ENCODE assay signal across 12 cellular contexts in the genomic region with DNA sequence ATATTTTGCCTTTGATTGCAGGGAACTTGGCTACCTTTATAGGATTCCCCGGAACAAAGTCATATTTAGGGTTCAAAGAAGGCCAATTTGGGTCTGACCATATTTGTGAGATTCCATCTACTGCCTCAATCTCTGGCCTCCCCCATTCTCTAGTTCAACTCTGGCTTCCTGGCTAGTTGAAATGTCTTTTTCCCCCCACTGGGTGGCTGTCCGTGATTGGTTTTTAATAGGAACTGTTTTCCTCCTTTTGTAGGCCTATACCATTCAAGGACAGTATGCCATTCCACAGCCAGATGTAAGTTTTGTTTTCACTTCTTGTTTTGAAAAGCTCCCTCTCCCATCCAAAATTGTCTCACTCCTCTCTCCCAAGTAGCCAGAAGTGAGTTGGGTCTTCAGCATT. TPM values are rescaled to one million over a fixed set of nuclear protein-coding genes. Genes with fewer than 3 reads are reported as not detected.
DNase-seq lines count a peak whose midpoint lies in the region; ATAC-seq, FAIRE-seq and TF ChIP-seq lines count a peak whose summit lies in the region.
"Had no signal": no experiment of that assay in that cellular context is flagged by ENCODE, and none has a peak within 500 bp of the region (broad histone marks: within the 10 kb centered on the region; RNA-seq: fewer than 3 reads in every experiment).

No MANE protein-coding gene starts in this region.

- H3K36me3 ChIP-seq in heart right ventricle (peaks cover 16 to 100% (median 100%) of the 10 kb centered on the region in 9 donors), astrocyte (ENCODE audit: insufficient read depth, low read length) (peaks cover 93% of the 10 kb centered on the region)

- H3K9me3 Mint-ChIP-seq in astrocyte (ENCODE audit: unreplicated experiment) = no peaks in the 10 kb centered on the region
- H3K9me3 Mint-ChIP-seq: brain had no signal

- TF ChIP-seq CTCF in heart right ventricle (IDR thresholded peaks at IDR 0.05) = peak in 1 of 9 donors; percentile 12
- TF ChIP-seq CTCF in astrocyte (IDR thresholded peaks at IDR 0.05; ENCODE audit: insufficient read depth, low read depth, low read length) = no peak
- no peak for TF ChIP-seq CTCF in GM10248 (IDR thresholded peaks at IDR 0.05; ENCODE audit: control extremely low read depth, extremely low read depth, low read depth, missing control alignments)

- no peak overlapping the region for H3K4me3 ChIP-seq in heart right ventricle
- H3K4me3 ChIP-seq in astrocyte (ENCODE audit: insufficient read depth, low read depth, low read length) = no peak overlapping the region
- H3K4me3 ChIP-seq: sigmoid colon, transverse colon had no signal

- POLR2A ChIA-PET in GM10248 (lab: Yijun Ruan, JAX) = no interaction called here

- peaks cover 97% of the 10 kb centered on the region for H3K79me2 ChIP-seq in astrocyte (ENCODE audit: insufficient read depth, low read length)

- H3K9ac ChIP-seq in astrocyte (ENCODE audit: low read length) = peak overlapping the region; percentile 14

- no peaks in the 10 kb centered on the region for H3K27me3 ChIP-seq in heart right ventricle
- H3K27me3 ChIP-seq in astrocyte (ENCODE audit: insufficient read depth, low read length) = no peaks in the 10 kb centered on the region
- H3K27me3 ChIP-seq: sigmoid colon, transverse colon had no signal

- DNase-seq in heart right ventricle = no peak
- DNase-seq in Right ventricle myocardium superior = no peak
- DNase-seq in astrocyte (ENCODE audit: low read depth) = no peak
- DNase-seq in stimulated activated CD8-positive, alpha-beta memory T cell treated with anti-CD3 and anti-CD28 coated beads, Interleukin-4, amount 100 ng/mL, for 48 hours = peak; percentile 19
- no peak for DNase-seq in GM10248 (ENCODE audit: extremely low spot score)
- DNase-seq: NCI-H2171 treated with DMSO at 0.1 percent for 48 hours, sigmoid colon, transverse colon had no signal

- no peak overlapping the region for H3K4me2 ChIP-seq in astrocyte (ENCODE audit: low read length)

- H3K36me3 Mint-ChIP-seq in astrocyte (ENCODE audit: low read depth, unreplicated experiment) = peaks cover 38% of the 10 kb centered on the region

- 49 to 54% methylated on average over 2 of the region's 2 CpGs for WGBS in heart right ventricle, 2 donors

- peaks cover 45% of the 10 kb centered on the region for H3K4me1 Mint-ChIP-seq in astrocyte (ENCODE audit: low read depth, unreplicated experiment)

- H4K20me1 ChIP-seq in astrocyte (ENCODE audit: insufficient read depth, low read length) = peaks cover 97% of the 10 kb centered on the region

- peak overlapping the region; percentile 84 for H3K27ac Mint-ChIP-seq in astrocyte (ENCODE audit: unreplicated experiment)

- H3K4me3 Mint-ChIP-seq in astrocyte (ENCODE audit: unreplicated experiment) = peak overlapping the region; percentile 31
- H3K4me3 Mint-ChIP-seq: brain had no signal

- no peak for FAIRE-seq in astrocyte (lab: Jason Lieb, UNC)
- FAIRE-seq: G401.6 had no signal

- H3K9me3 ChIP-seq in heart right ventricle (no peaks in the 10 kb centered on the region), astrocyte (ENCODE audit: insufficient read depth, low read depth, low read length) (no peaks in the 10 kb centered on the region)
- H3K9me3 ChIP-seq: sigmoid colon, transverse colon had no signal

- intact Hi-C loops in heart right ventricle (cut with DNase I) = no loop called here
- intact Hi-C loops in Right ventricle myocardium superior (cut with DNase I) = no loop called here

- H3K27me3 Mint-ChIP-seq in astrocyte (ENCODE audit: low read depth, unreplicated experiment) = no peaks in the 10 kb centered on the region
- H3K27me3 Mint-ChIP-seq: brain had no signal

- ATAC-seq in heart right ventricle (no peak), Right ventricle myocardium superior (ENCODE audit: poor library complexity) (no peak), GM21529 (IDR thresholded peaks at IDR 0.05; ENCODE audit: unreplicated experiment) (no peak)

- CTCF ChIA-PET in GM10248 (lab: Yijun Ruan, JAX) = interaction anchor here (3.4 kb wide), 1 partner anchor 10 kb away, joined by 22 read pairs; no protein-coding TSS in a partner anchor

- peak overlapping the region in 8 of 10 donors; percentile 3 to 57 (median 26) for H3K27ac ChIP-seq in heart right ventricle
- H3K27ac ChIP-seq in astrocyte (ENCODE audit: low read depth, low read length) = no peak overlapping the region
- H3K27ac ChIP-seq: transverse colon had no signal

- peaks cover 6 to 94% (median 61%) of the 10 kb centered on the region in 9 donors for H3K4me1 ChIP-seq in heart right ventricle
- H3K4me1 ChIP-seq in astrocyte (ENCODE audit: insufficient read depth, low read length) = no peaks in the 10 kb centered on the region

- no peak overlapping the region for H2AFZ ChIP-seq in astrocyte (ENCODE audit: low read depth, low read length)

RNA-seq across cellular contexts. Expression of a gene that starts 13.8 kb away (rescaled TPM):
- total RNA-seq in heart right ventricle = 100 to 1,000 TPM; 492 to 579 (median 559) TPM
- polyA plus RNA-seq in heart right ventricle = 100 to 1,000 TPM; 281 to 288 TPM
- total RNA-seq in Right ventricle myocardium superior = 503 TPM
- 708 and 733 TPM in 2 replicates for total RNA-seq in astrocyte

RNA-seq across cellular contexts. Expression of a gene that starts 24.1 kb away (rescaled TPM):
- 10 to 100 TPM; 28.6 to 70.0 (median 55.4) TPM for total RNA-seq in heart right ventricle
- 100 to 1,000 TPM in 1 of 2 donors, 10 to 100 TPM in 1; 40.4 to 122 TPM for polyA plus RNA-seq in heart right ventricle
- 46.0 TPM for total RNA-seq in Right ventricle myocardium superior
- total RNA-seq in astrocyte = 159 and 190 TPM in 2 replicates

RNA-seq across cellular contexts. Expression of a gene that starts 33.6 kb away (rescaled TPM):
- total RNA-seq in heart right ventricle = 10 to 100 TPM in 1 of 10 donors, 1 to 10 TPM in 9; 2.9 to 10.1 (median 4.3) TPM
- 10 to 100 TPM in 1 of 2 donors, 1 to 10 TPM in 1; 6.5 to 19.4 TPM for polyA plus RNA-seq in heart right ventricle
- 5.5 TPM for total RNA-seq in Right ventricle myocardium superior
- 11.1 and 13.1 TPM in 2 replicates for total RNA-seq in astrocyte

RNA-seq across cellular contexts. Expression of a gene that starts 35.4 kb away (rescaled TPM):
- total RNA-seq in heart right ventricle = 10 to 100 TPM in 7 of 10 donors, 1 to 10 TPM in 3; 7.0 to 13.7 (median 11.0) TPM
- 10 to 100 TPM; 17.6 to 21.2 TPM for polyA plus RNA-seq in heart right ventricle
- total RNA-seq in Right ventricle myocardium superior = 10.8 TPM
- total RNA-seq in astrocyte = 40.4 and 51.1 TPM in 2 replicates

RNA-seq across cellular contexts. Expression of a gene that starts 41.6 kb away (rescaled TPM):
- total RNA-seq in heart right ventricle = not detected
- polyA plus RNA-seq in heart right ventricle = not detected
- not detected for total RNA-seq in Right ventricle myocardium superior
- 0.82 TPM in 1 of 2 replicates, not detected in the other for total RNA-seq in astrocyte
- total RNA-seq: mucosa of gallbladder, sigmoid colon, transverse colon had no signal
- polyA plus RNA-seq: sigmoid colon had no signal
